ENCODE assay signal across 16 cellular contexts in genomic region chr7:138089080-138089901, GRCh38. TPM values are rescaled to one million over a fixed set of nuclear protein-coding genes. Genes with fewer than 3 reads are reported as not detected.
A peak's percentile ranks its signal among the peaks of the same experiment; 100 is the strongest.
DNase-seq lines count a peak whose midpoint lies in the region; ATAC-seq and TF ChIP-seq lines count a peak whose summit lies in the region.
"Had no signal": no experiment of that assay in that cellular context is flagged by ENCODE, and none has a peak within 500 bp of the region (broad histone marks: within the 10 kb centered on the region; RNA-seq: fewer than 3 reads in every experiment).

No MANE protein-coding gene starts in this region.

- H3K27me3 Mint-ChIP-seq in HFFc6 (ENCODE audit: insufficient read depth), result peaks cover 6% of the 10 kb centered on the region; the same call in 1 of the 2 replicates
- H3K27me3 Mint-ChIP-seq in T-helper 17 cell, result peaks cover 23% of the 10 kb centered on the region
- H3K27me3 Mint-ChIP-seq: activated CD4-positive, alpha-beta T cell treated with anti-CD3 and anti-CD28 coated beads, Interleukin-2, amount 10 ng/mL, durations not matched to agents 7 days and 5 days had no signal

- H3K4me1 Mint-ChIP-seq in HFFc6 (ENCODE audit: low read depth), result no peaks in the 10 kb centered on the region; the same call in 1 of the 2 replicates
- no peaks in the 10 kb centered on the region for H3K4me1 Mint-ChIP-seq in T-helper 17 cell
- H3K4me1 Mint-ChIP-seq: activated CD4-positive, alpha-beta T cell treated with anti-CD3 and anti-CD28 coated beads, Interleukin-2, amount 10 ng/mL, durations not matched to agents 7 days and 5 days had no signal

- in situ Hi-C loops in ACHN (cut with HindIII; ENCODE audit: low pct_ligation_motif_present, low pct_unique_long_range_greater_than_20kb, low sequenced_read_pairs), result no loop called here

- no peaks in the 10 kb centered on the region for H3K9me3 Mint-ChIP-seq in HFFc6
- H3K9me3 Mint-ChIP-seq: activated CD4-positive, alpha-beta T cell treated with anti-CD3 and anti-CD28 coated beads, Interleukin-2, amount 10 ng/mL, durations not matched to agents 7 days and 5 days had no signal

- no peaks in the 10 kb centered on the region for H3K9me3 ChIP-seq in T-helper 17 cell (ENCODE audit: control insufficient read depth, low read length, poor library complexity, severe bottlenecking)
- H3K9me3 ChIP-seq: gastroesophageal sphincter, psoas muscle had no signal

- no peak for ATAC-seq in T-helper 17 cell
- ATAC-seq in GM18868 (IDR thresholded peaks at IDR 0.05; ENCODE audit: unreplicated experiment), result no peak
- ATAC-seq: gastroesophageal sphincter, psoas muscle had no signal

- TF ChIP-seq CTCF in AG10803 (conservative IDR thresholded peaks at IDR 0.05; ENCODE audit: low read length) (no peak), HFFc6 (IDR thresholded peaks at IDR 0.05) (no peak), fibroblast of the aortic adventitia (IDR thresholded peaks at IDR 0.05; ENCODE audit: insufficient read depth, low read length) (no peak)

- H3K4me3 ChIP-seq in AG10803 (ENCODE audit: low read length) (no peak overlapping the region), fibroblast of the aortic adventitia (ENCODE audit: low read depth, low read length) (no peak overlapping the region)
- H3K4me3 ChIP-seq: gastroesophageal sphincter, psoas muscle had no signal

- H3K36me3 Mint-ChIP-seq in HFFc6 (ENCODE audit: low read depth) (no peaks in the 10 kb centered on the region), T-helper 17 cell (ENCODE audit: low read depth) (peaks cover 5% of the 10 kb centered on the region)

- no peak overlapping the region for H3K27ac Mint-ChIP-seq in HFFc6
- no peak overlapping the region for H3K27ac Mint-ChIP-seq in T-helper 17 cell
- H3K27ac Mint-ChIP-seq: activated CD4-positive, alpha-beta T cell treated with anti-CD3 and anti-CD28 coated beads, Interleukin-2, amount 10 ng/mL, durations not matched to agents 7 days and 5 days had no signal

- H3K4me3 Mint-ChIP-seq in HFFc6, result no peak overlapping the region
- no peak overlapping the region for H3K4me3 Mint-ChIP-seq in T-helper 17 cell
- H3K4me3 Mint-ChIP-seq: activated CD4-positive, alpha-beta T cell treated with anti-CD3 and anti-CD28 coated beads, Interleukin-2, amount 10 ng/mL, durations not matched to agents 7 days and 5 days had no signal

- DNase-seq in AG10803 (ENCODE audit: low read depth) (peak; percentile 0), HFFc6 (peak; percentile 14), RKO (ENCODE audit: low spot score) (peak; percentile 73), fibroblast of the aortic adventitia (ENCODE audit: low read depth) (peak; percentile 2), T-helper 17 cell (no peak), ACHN (no peak), NCI-H82 treated with DMSO at 0.1 percent for 48 hours (lab: John Stamatoyannopoulos, UW; ENCODE audit: unreplicated experiment) (no peak)
- DNase-seq: activated CD4-positive, alpha-beta T cell treated with anti-CD3 and anti-CD28 coated beads, Interleukin-2, amount 10 ng/mL, durations not matched to agents 7 days and 5 days; activated T-cell treated with anti-CD3 and anti-CD28 coated beads, Interleukin-2, amount 50 U/mL, for 48 hours; aorta; kidney; NCI-H2171; psoas muscle; T-helper 2 cell had no signal

RNA-seq across cellular contexts. Expression of gene AKR1D1, which starts 13.0 kb away (rescaled TPM):
- under 1 TPM in 1 of 6 experiments, not detected in 5; 0.17 TPM for total RNA-seq in HFFc6 (2021; fragmentation: NEBNext Ultra II Directional; extraction: Animal tissue kit (Norgen Biotek cat#: 25700))
- not detected in 2 replicates for total RNA-seq in fibroblast of the aortic adventitia (ENCODE audit: low replicate concordance)
- not detected for total RNA-seq in T-helper 17 cell
- total RNA-seq: activated CD4-positive, alpha-beta T cell treated with anti-CD3 and anti-CD28 coated beads, Interleukin-2, amount 10 ng/mL, durations not matched to agents 7 days and 5 days; aorta; gastroesophageal sphincter; kidney; psoas muscle had no signal

Comparison
In these comparisons a context has a peak if more than half of its experiments do, and no peak if none do; other contexts are left out.
1. DNase-seq: peak in AG10803 (single experiment), HFFc6 (single experiment), RKO (single experiment) and fibroblast of the aortic adventitia (single experiment); none in T-helper 17 cell (0 of 3), ACHN (single experiment) and NCI-H82 treated with DMSO at 0.1 percent for 48 hours (single experiment).